ENCODE assay signal across 18 cellular contexts in genomic region chr10:96235326-96236089, GRCh38. TPM values are rescaled to one million over a fixed set of nuclear protein-coding genes. Genes with fewer than 3 reads are reported as not detected.
"Had no signal": no experiment of that assay in that cellular context is flagged by ENCODE, and none has a peak within 500 bp of the region (broad histone marks: within the 10 kb centered on the region; RNA-seq: fewer than 3 reads in every experiment).

No MANE protein-coding gene starts in this region.

- H3K4me3 Mint-ChIP-seq: activated CD4-positive, alpha-beta T cell treated with anti-CD3 and anti-CD28 coated beads, Interleukin-2, amount 10 ng/mL, durations not matched to agents 7 days and 5 days; activated T-cell treated with anti-CD3 and anti-CD28 coated beads, Interleukin-2, amount 50 U/mL, for 4 hours; natural killer cell; stimulated activated naive CD8-positive, alpha-beta T cell treated with anti-CD3 and anti-CD28 coated beads, Interleukin-15, amount 100 ng/mL, for 72 hours had no signal

- DNase-seq: activated CD4-positive, alpha-beta T cell treated with anti-CD3 and anti-CD28 coated beads, Interleukin-2, amount 10 ng/mL, durations not matched to agents 7 days and 5 days; activated CD8-positive, alpha-beta memory T cell treated with anti-CD3 and anti-CD28 coated beads, Interleukin-2, amount 50 U/mL, for 4 hours; activated naive CD4-positive, alpha-beta T cell treated with anti-CD3 and anti-CD28 coated beads, Interleukin-2, amount 50 U/mL, for 16 hours; activated T-cell treated with anti-CD3 and anti-CD28 coated beads, Interleukin-2, amount 50 U/mL, for 4 hours; cerebellar nuclear complex; cortex of kidney; effector CD8-positive, alpha-beta T cell; gastrocnemius medialis; kidney; mesendoderm; natural killer cell; stimulated activated naive CD8-positive, alpha-beta T cell treated with anti-CD3 and anti-CD28 coated beads, Interleukin-15, amount 100 ng/mL, for 72 hours; transverse colon; uterus had no signal

- H3K9me3 Mint-ChIP-seq: activated CD4-positive, alpha-beta T cell treated with anti-CD3 and anti-CD28 coated beads, Interleukin-2, amount 10 ng/mL, durations not matched to agents 7 days and 5 days; activated T-cell treated with anti-CD3 and anti-CD28 coated beads, Interleukin-2, amount 50 U/mL, for 4 hours; natural killer cell; stimulated activated naive CD8-positive, alpha-beta T cell treated with anti-CD3 and anti-CD28 coated beads, Interleukin-15, amount 100 ng/mL, for 72 hours had no signal

- ATAC-seq: activated T-cell treated with anti-CD3 and anti-CD28 coated beads, Interleukin-2, amount 50 U/mL, for 4 hours; gastrocnemius medialis; natural killer cell had no signal

- H3K36me3 Mint-ChIP-seq: natural killer cell had no signal

- H3K9me3 ChIP-seq: ascending aorta, gastrocnemius medialis, right atrium auricular region, suprapubic skin, transverse colon, uterus had no signal

- H3K27me3 Mint-ChIP-seq: activated CD4-positive, alpha-beta T cell treated with anti-CD3 and anti-CD28 coated beads, Interleukin-2, amount 10 ng/mL, durations not matched to agents 7 days and 5 days had no signal

- H3K4me3 ChIP-seq: ascending aorta, gastrocnemius medialis, right atrium auricular region, suprapubic skin, transverse colon, uterus had no signal

- H3K4me1 ChIP-seq: ascending aorta, gastrocnemius medialis, right atrium auricular region, suprapubic skin, transverse colon, uterus had no signal

- H3K36me3 ChIP-seq: ascending aorta, gastrocnemius medialis, right atrium auricular region, suprapubic skin, transverse colon, uterus had no signal

- H3K27ac Mint-ChIP-seq: activated CD4-positive, alpha-beta T cell treated with anti-CD3 and anti-CD28 coated beads, Interleukin-2, amount 10 ng/mL, durations not matched to agents 7 days and 5 days; natural killer cell; progenitor cell of endocrine pancreas; stimulated activated naive CD8-positive, alpha-beta T cell treated with anti-CD3 and anti-CD28 coated beads, Interleukin-15, amount 100 ng/mL, for 72 hours had no signal

- H3K4me1 Mint-ChIP-seq: activated CD4-positive, alpha-beta T cell treated with anti-CD3 and anti-CD28 coated beads, Interleukin-2, amount 10 ng/mL, durations not matched to agents 7 days and 5 days; natural killer cell; stimulated activated naive CD8-positive, alpha-beta T cell treated with anti-CD3 and anti-CD28 coated beads, Interleukin-15, amount 100 ng/mL, for 72 hours had no signal

- H3K27ac ChIP-seq: ascending aorta, gastrocnemius medialis, right atrium auricular region, suprapubic skin, transverse colon, uterus had no signal

- H3K27me3 ChIP-seq: ascending aorta, gastrocnemius medialis, right atrium auricular region, suprapubic skin, transverse colon, uterus had no signal

RNA-seq across cellular contexts. Expression of gene BLNK, which starts 35.9 kb away (rescaled TPM):
- total RNA-seq: activated CD4-positive, alpha-beta T cell treated with anti-CD3 and anti-CD28 coated beads, Interleukin-2, amount 10 ng/mL, durations not matched to agents 7 days and 5 days; ascending aorta had no signal
